In the genomic region with DNA sequence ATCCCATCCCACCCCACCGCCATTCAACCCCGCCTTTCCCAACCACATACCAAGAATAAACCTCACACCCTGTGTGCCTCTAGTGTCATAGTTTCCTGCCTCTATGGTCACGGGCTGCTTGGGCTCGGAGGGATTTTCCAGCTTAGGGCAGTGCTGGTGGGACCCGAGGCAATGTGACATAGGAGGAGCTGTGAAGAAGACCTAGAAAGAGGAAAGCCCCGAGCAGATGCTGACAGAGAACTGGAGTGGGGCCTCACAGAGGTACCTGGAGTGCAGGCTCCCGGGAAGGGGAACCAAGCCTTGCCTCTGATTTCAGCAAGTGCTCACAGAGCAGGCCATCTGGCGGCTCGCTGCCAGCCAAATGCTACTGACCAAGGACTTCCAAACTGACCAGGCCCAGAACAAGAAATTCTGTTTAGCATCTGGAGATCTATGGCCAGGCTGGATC, we compare ENCODE assay signal across 8 cellular contexts. TPM values are rescaled to one million over a fixed set of nuclear protein-coding genes. Genes with fewer than 3 reads are reported as not detected.
DNase-seq lines count a peak whose midpoint lies in the region; ATAC-seq and TF ChIP-seq lines count a peak whose summit lies in the region.

No MANE protein-coding gene starts in this region.

- peak; percentile 70 for ATAC-seq in HG03342 (IDR thresholded peaks at IDR 0.05; ENCODE audit: unreplicated experiment)
- peak; percentile 38 to 87 for ATAC-seq in naive thymus-derived CD8-positive, alpha-beta T cell

- H3K4me1 Mint-ChIP-seq in naive thymus-derived CD8-positive, alpha-beta T cell: peaks cover 5 to 63% (median 16%) of the 10 kb centered on the region in 4 donors

- peaks cover 0 to 11% (median 7%) of the 10 kb centered on the region in 5 donors for H3K27me3 Mint-ChIP-seq in naive thymus-derived CD8-positive, alpha-beta T cell

- no peak overlapping the region for H3K4me3 ChIP-seq in foreskin fibroblast (ENCODE audit: low read depth in 1 of 2, low read length in 2 of 2)

- H3K4me3 Mint-ChIP-seq in naive thymus-derived CD8-positive, alpha-beta T cell: peak overlapping the region in 2 of 10 donors; percentile 36 to 53

- DNase-seq in stimulated activated CD4-positive, alpha-beta T cell treated with anti-CD3 and anti-CD28 coated beads, Interleukin-12 subunit alpha, Interleukin-12 subunit beta, amount 100 ng/mL, for 24 hours (ENCODE audit: low read depth in 2 of 2): peak; percentile 43 to 72
- no peak for DNase-seq in stimulated activated CD4-positive, alpha-beta T cell treated with anti-CD3 and anti-CD28 coated beads, Interleukin-12 subunit alpha, Interleukin-12 subunit beta, amount 100 ng/mL, for 4 hours
- peak; percentile 34 for DNase-seq in activated T-cell treated with anti-CD3 and anti-CD28 coated beads for 1 hour (ENCODE audit: low read depth)
- DNase-seq in naive thymus-derived CD8-positive, alpha-beta T cell: peak in 5 of 10 donors; percentile 6 to 44 (median 30)
- DNase-seq in superior temporal gyrus (ENCODE audit: extremely low spot score): no peak
- DNase-seq in NCI-H526 treated with DMSO at 0.1 percent for 48 hours (lab: John Stamatoyannopoulos, UW): no peak
- DNase-seq in foreskin fibroblast: no peak

- TF ChIP-seq CTCF in foreskin fibroblast (IDR thresholded peaks at IDR 0.05; ENCODE audit: low read depth, low read length): no peak

- peak overlapping the region in 5 of 10 donors; percentile 34 to 88 (median 83) for H3K27ac Mint-ChIP-seq in naive thymus-derived CD8-positive, alpha-beta T cell

- no peaks in the 10 kb centered on the region for H3K36me3 Mint-ChIP-seq in naive thymus-derived CD8-positive, alpha-beta T cell

- H3K9me3 Mint-ChIP-seq in naive thymus-derived CD8-positive, alpha-beta T cell: no peaks in the 10 kb centered on the region

- POLR2A ChIA-PET in naive thymus-derived CD8-positive, alpha-beta T cell (lab: Charles Lee): interaction anchor here (0.6 kb wide), 1 partner anchor 34 kb away, joined by 3 read pairs; no protein-coding TSS in a partner anchor

RNA-seq across cellular contexts. Expression of a gene that starts 27.5 kb away (rescaled TPM):
- 1 to 10 TPM; 4.5 to 5.1 TPM for total RNA-seq in naive thymus-derived CD8-positive, alpha-beta T cell
- polyA plus RNA-seq in naive thymus-derived CD8-positive, alpha-beta T cell: 1 to 10 TPM; 1.1 to 10.0 (median 1.8) TPM

Comparison
In these comparisons a context has a peak if more than half of its experiments do, and no peak if none do; other contexts are left out.
1. DNase-seq: peak in stimulated activated CD4-positive, alpha-beta T cell treated with anti-CD3 and anti-CD28 coated beads, Interleukin-12 subunit alpha, Interleukin-12 subunit beta, amount 100 ng/mL, for 24 hours (2 of 2) and activated T-cell treated with anti-CD3 and anti-CD28 coated beads for 1 hour (single experiment); none in stimulated activated CD4-positive, alpha-beta T cell treated with anti-CD3 and anti-CD28 coated beads, Interleukin-12 subunit alpha, Interleukin-12 subunit beta, amount 100 ng/mL, for 4 hours (single experiment), superior temporal gyrus (single experiment), NCI-H526 treated with DMSO at 0.1 percent for 48 hours (single experiment) and foreskin fibroblast (0 of 2).